Comparison of ENCODE assay signal across 16 cellular contexts in genomic region chr3:188631291-188632010, GRCh38.
A peak's percentile ranks its signal among the peaks of the same experiment; 100 is the strongest.
DNase-seq lines count a peak whose midpoint lies in the region; ATAC-seq and TF ChIP-seq lines count a peak whose summit lies in the region.
"Had no signal": no experiment of that assay in that cellular context is flagged by ENCODE, and none has a peak within 500 bp of the region (broad histone marks: within the 10 kb centered on the region; RNA-seq: fewer than 3 reads in every experiment).

No MANE protein-coding gene starts in this region.

- H3K27me3 ChIP-seq in GM23248 (replicated peaks; ENCODE audit: insufficient read depth) (no peaks in the 10 kb centered on the region), SJSA1 (replicated peaks) (no peaks in the 10 kb centered on the region), gastrocnemius medialis (no peaks in the 10 kb centered on the region), lower lobe of right lung (ENCODE audit: low read depth) (no peaks in the 10 kb centered on the region)
- H3K27me3 ChIP-seq: cardiac muscle cell, sigmoid colon, SJCRH30 had no signal

- 14 to 22% methylated on average over 5 of the region's 5 CpGs for WGBS in GM23248 (ENCODE audit: low coverage in 1 of 2, low lambda C conversion rate in 2 of 2, missing lambda C conversion rate in 2 of 2), 2 experiments

- peaks cover 41% of the 10 kb centered on the region for H3K4me1 ChIP-seq in GM23248 (ENCODE audit: insufficient read depth)
- H3K4me1 ChIP-seq in SJSA1 (replicated peaks): peaks cover 67% of the 10 kb centered on the region
- peaks cover 16 to 19% of the 10 kb centered on the region in 2 donors for H3K4me1 ChIP-seq in gastrocnemius medialis
- peaks cover 12% of the 10 kb centered on the region for H3K4me1 ChIP-seq in lower lobe of right lung
- H3K4me1 ChIP-seq: HAP-1, SJCRH30 had no signal

- peaks cover 55% of the 10 kb centered on the region for H3F3A ChIP-seq in GM23248 (ENCODE audit: insufficient read depth)

- in situ Hi-C loops in GM23248 (cut with MboI): no loop called here
- in situ Hi-C loops in gastrocnemius medialis (cut with MboI; ENCODE audit: low sequenced_read_pairs in 4 of 4): no loop called here

- H3K36me3 ChIP-seq in GM23248 (ENCODE audit: low read depth) (no peaks in the 10 kb centered on the region), SJSA1 (peaks cover 25% of the 10 kb centered on the region), gastrocnemius medialis (no peaks in the 10 kb centered on the region), lower lobe of right lung (no peaks in the 10 kb centered on the region)
- H3K36me3 ChIP-seq: cardiac muscle cell, HAP-1, SJCRH30 had no signal

- H3K4me2 ChIP-seq in GM23248 (ENCODE audit: unreplicated experiment): peak overlapping the region; percentile 38

- no peaks in the 10 kb centered on the region for H3K9me3 ChIP-seq in GM23248 (ENCODE audit: low read depth)
- no peaks in the 10 kb centered on the region for H3K9me3 ChIP-seq in SJSA1 (replicated peaks)
- H3K9me3 ChIP-seq in gastrocnemius medialis: no peaks in the 10 kb centered on the region
- no peaks in the 10 kb centered on the region for H3K9me3 ChIP-seq in lower lobe of right lung
- H3K9me3 ChIP-seq: HAP-1, sigmoid colon, SJCRH30 had no signal

- TF ChIP-seq CTCF in gastrocnemius medialis (IDR thresholded peaks at IDR 0.05 in 4 of 5, conservative IDR thresholded peaks at IDR 0.05 in 1 of 5) (no peak), lower lobe of right lung (IDR thresholded peaks at IDR 0.05) (no peak)

- TF ChIP-seq POLR2A in gastrocnemius medialis (IDR thresholded peaks at IDR 0.05): no peak

- no peaks in the 10 kb centered on the region for H3K9me2 ChIP-seq in GM23248 (ENCODE audit: insufficient read depth)

- no peaks in the 10 kb centered on the region for H4K20me1 ChIP-seq in GM23248 (ENCODE audit: insufficient read depth)

- intact Hi-C loops in gastrocnemius medialis (cut with DNase I; ENCODE audit: low total_unique reads) (no loop called here), lower lobe of right lung (cut with DNase I) (no loop called here)

- DNase-seq in GM23248 (peak; percentile 91), SJSA1 (ENCODE audit: low read depth in 1 of 2, low spot score in 2 of 2) (peak; percentile 59 to 70), gastrocnemius medialis (no peak), lower lobe of right lung (no peak)
- no peak for DNase-seq in activated CD4-positive, alpha-beta T cell treated with anti-CD3 and anti-CD28 coated beads for 1 hour
- DNase-seq: activated B cell treated with CpG ODN at 0.5 μM for 24 hours, Calu3, erythroblast, NCI-H146, NCI-H69, sigmoid colon, SJCRH30 had no signal

- no peak overlapping the region for H2AFZ ChIP-seq in GM23248

- peak; percentile 89 for ATAC-seq in esophagus mucosa
- peak; percentile 57 to 71 for ATAC-seq in gastrocnemius medialis
- no peak for ATAC-seq in GM21786 (IDR thresholded peaks at IDR 0.05; ENCODE audit: unreplicated experiment)
- no peak for ATAC-seq in lower lobe of right lung

- H3K27ac ChIP-seq in GM23248: peak overlapping the region; percentile 86
- H3K27ac ChIP-seq in SJSA1: peak overlapping the region; percentile 78
- H3K27ac ChIP-seq in gastrocnemius medialis: peak overlapping the region in 3 of 4 donors; percentile 9 to 33 (median 28)
- H3K27ac ChIP-seq in lower lobe of right lung: no peak overlapping the region
- H3K27ac ChIP-seq: cardiac muscle cell, SJCRH30 had no signal

- H3K9ac ChIP-seq in GM23248: peak overlapping the region; percentile 24; the same call in 1 of the 2 replicates

- H3K4me3 ChIP-seq in GM23248 (0 out of 2 replicates have a peak overlapping the region, but pooled peaks have one; percentile 5), SJSA1 (no peak overlapping the region), gastrocnemius medialis (no peak overlapping the region), lower lobe of right lung (no peak overlapping the region)
- H3K4me3 ChIP-seq: cardiac muscle cell, HAP-1, sigmoid colon, SJCRH30 had no signal

- peaks cover 26% of the 10 kb centered on the region; the same call in 1 of the 2 replicates for H3K79me2 ChIP-seq in GM23248 (ENCODE audit: insufficient read depth)

Comparison
In these comparisons a context has a peak if more than half of its experiments do, and no peak if none do; other contexts are left out.
1. DNase-seq: peak in GM23248 (single experiment) and SJSA1 (2 of 2); none in gastrocnemius medialis (0 of 2), activated CD4-positive, alpha-beta T cell treated with anti-CD3 and anti-CD28 coated beads for 1 hour (single experiment) and lower lobe of right lung (single experiment).
2. ATAC-seq: peak in esophagus mucosa (single experiment) and gastrocnemius medialis (2 of 2); none in GM21786 (single experiment) and lower lobe of right lung (0 of 2).